19 cellular contexts compared by ENCODE assay signal in the genomic region with DNA sequence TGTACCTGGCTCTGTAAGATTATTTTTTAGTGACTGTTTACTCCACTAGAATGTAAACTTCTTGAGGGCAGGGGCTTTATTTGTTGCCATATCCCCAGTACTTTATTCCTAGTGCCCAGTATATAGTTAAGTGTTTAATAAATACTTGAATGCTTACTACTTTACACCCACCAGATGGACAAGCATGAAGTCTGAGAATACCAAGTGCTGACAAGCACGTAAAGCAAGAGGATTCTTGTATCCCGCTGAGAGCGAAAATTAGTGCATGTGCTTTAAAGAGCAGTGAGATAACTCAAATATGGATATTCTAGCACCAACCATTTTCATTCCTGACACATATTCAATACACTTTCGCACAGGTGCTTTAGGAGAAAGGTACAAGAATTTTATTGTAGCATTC. TPM values are rescaled to one million over a fixed set of nuclear protein-coding genes. Genes with fewer than 3 reads are reported as not detected.
DNase-seq lines count a peak whose midpoint lies in the region; ATAC-seq and TF ChIP-seq lines count a peak whose summit lies in the region.
"Had no signal": no experiment of that assay in that cellular context is flagged by ENCODE, and none has a peak within 500 bp of the region (broad histone marks: within the 10 kb centered on the region; RNA-seq: fewer than 3 reads in every experiment).

No MANE protein-coding gene starts in this region.

- no peaks in the 10 kb centered on the region for H3K9me3 ChIP-seq in breast epithelium
- H3K9me3 ChIP-seq in naive thymus-derived CD4-positive, alpha-beta T cell (ENCODE audit: control insufficient read depth in 2 of 3, low read length in 3 of 3): no peaks in the 10 kb centered on the region

- BruUV-seq in MCF 10A (replicated peaks; lab: Mats Ljungman, UMichigan): no TSS peak

- no peaks in the 10 kb centered on the region for H3K27me3 ChIP-seq in breast epithelium
- no peaks in the 10 kb centered on the region for H3K27me3 ChIP-seq in naive thymus-derived CD4-positive, alpha-beta T cell (ENCODE audit: control insufficient read depth in 2 of 2, insufficient read depth in 2 of 2, low read length in 2 of 2)

- no peak overlapping the region for H3K27ac Mint-ChIP-seq in MCF 10A (ENCODE audit: low read depth, unreplicated experiment)
- no peak overlapping the region for H3K27ac Mint-ChIP-seq in activated CD8-positive, alpha-beta T cell treated with anti-CD3 and anti-CD28 coated beads, Interleukin-2, amount 10 ng/mL, durations not matched to agents 7 days and 5 days
- H3K27ac Mint-ChIP-seq in naive thymus-derived CD4-positive, alpha-beta T cell: no peak overlapping the region

- ATAC-seq in activated CD8-positive, alpha-beta T cell treated with anti-CD3 and anti-CD28 coated beads, Interleukin-2, amount 10 ng/mL, durations not matched to agents 7 days and 5 days: no peak
- ATAC-seq in naive thymus-derived CD4-positive, alpha-beta T cell: no peak
- ATAC-seq in GM18505 (IDR thresholded peaks at IDR 0.05; ENCODE audit: unreplicated experiment) (no peak), HG03378 (IDR thresholded peaks at IDR 0.05; ENCODE audit: unreplicated experiment) (no peak)
- ATAC-seq: right cardiac atrium, SK-N-SH treated with all-trans-retinoic acid at 6 μM for 48 hours had no signal

- peaks cover 13% of the 10 kb centered on the region for H3K9me3 Mint-ChIP-seq in MCF 10A (ENCODE audit: unreplicated experiment)
- peaks cover 11% of the 10 kb centered on the region for H3K9me3 Mint-ChIP-seq in activated CD8-positive, alpha-beta T cell treated with anti-CD3 and anti-CD28 coated beads, Interleukin-2, amount 10 ng/mL, durations not matched to agents 7 days and 5 days (ENCODE audit: insufficient read depth)
- H3K9me3 Mint-ChIP-seq in naive thymus-derived CD4-positive, alpha-beta T cell: peaks cover 0 to 22% (median 11%) of the 10 kb centered on the region in 11 donors

- peaks cover 5% of the 10 kb centered on the region for H3K36me3 Mint-ChIP-seq in MCF 10A (ENCODE audit: insufficient read depth, unreplicated experiment)
- H3K36me3 Mint-ChIP-seq in activated CD8-positive, alpha-beta T cell treated with anti-CD3 and anti-CD28 coated beads, Interleukin-2, amount 10 ng/mL, durations not matched to agents 7 days and 5 days (ENCODE audit: low read depth): peaks cover 13% of the 10 kb centered on the region
- peaks cover 5 to 11% (median 6%) of the 10 kb centered on the region in 5 donors for H3K36me3 Mint-ChIP-seq in naive thymus-derived CD4-positive, alpha-beta T cell

- POLR2A ChIA-PET in MCF 10A (lab: Yijun Ruan, JAX): interaction anchor here (1.2 to 1.5 kb wide), 2 partner anchors 10 to 15 kb away, joined by 5 to 12 read pairs; no protein-coding TSS in a partner anchor
- POLR2A ChIA-PET in activated CD8-positive, alpha-beta T cell treated with anti-CD3 and anti-CD28 coated beads, Interleukin-2, amount 10 ng/mL, durations not matched to agents 7 days and 5 days (lab: Charles Lee): no interaction called here
- POLR2A ChIA-PET in naive thymus-derived CD4-positive, alpha-beta T cell (lab: Charles Lee): interaction anchor here (0.6 kb wide), 1 partner anchor 224 kb away, joined by 4 read pairs; no protein-coding TSS in a partner anchor

- H3K27me3 Mint-ChIP-seq in MCF 10A (ENCODE audit: insufficient read depth, unreplicated experiment): no peaks in the 10 kb centered on the region
- H3K27me3 Mint-ChIP-seq in activated CD8-positive, alpha-beta T cell treated with anti-CD3 and anti-CD28 coated beads, Interleukin-2, amount 10 ng/mL, durations not matched to agents 7 days and 5 days (ENCODE audit: low read depth): no peaks in the 10 kb centered on the region
- H3K27me3 Mint-ChIP-seq in naive thymus-derived CD4-positive, alpha-beta T cell: peaks cover 0 to 10% (median 7%) of the 10 kb centered on the region in 5 donors

- peaks cover 10% of the 10 kb centered on the region for H3K4me1 Mint-ChIP-seq in MCF 10A (ENCODE audit: insufficient read depth, unreplicated experiment)
- peaks cover 16% of the 10 kb centered on the region for H3K4me1 Mint-ChIP-seq in activated CD8-positive, alpha-beta T cell treated with anti-CD3 and anti-CD28 coated beads, Interleukin-2, amount 10 ng/mL, durations not matched to agents 7 days and 5 days (ENCODE audit: low read depth)
- H3K4me1 Mint-ChIP-seq in naive thymus-derived CD4-positive, alpha-beta T cell: peaks cover 5 to 17% (median 9%) of the 10 kb centered on the region in 7 donors

- TF ChIP-seq POLR2A in breast epithelium (IDR thresholded peaks at IDR 0.05): no peak
- no peak for TF ChIP-seq POLR2A in GM18505 (IDR thresholded peaks at IDR 0.05; ENCODE audit: borderline replicate concordance, extremely low read depth, insufficient read depth, insufficient read length)

- intact Hi-C loops in MCF 10A (cut with micrococcal nuclease) (no loop called here), breast epithelium (cut with DNase I; ENCODE audit: low total_unique reads) (loop anchor here (10.0 kb wide), 1 partner anchor 88 kb away; no protein-coding TSS in a partner anchor)
- intact Hi-C loops in naive thymus-derived CD4-positive, alpha-beta T cell (cut with micrococcal nuclease): loop anchor here in 1 of 2 donors (10.0 kb wide), 1 partner anchor 212 kb away; the partner anchor contains the start of gene AHCTF1

- peak overlapping the region; percentile 21 for H3K4me3 Mint-ChIP-seq in MCF 10A (ENCODE audit: unreplicated experiment)
- peak overlapping the region; percentile 34 for H3K4me3 Mint-ChIP-seq in activated CD8-positive, alpha-beta T cell treated with anti-CD3 and anti-CD28 coated beads, Interleukin-2, amount 10 ng/mL, durations not matched to agents 7 days and 5 days
- H3K4me3 Mint-ChIP-seq in naive thymus-derived CD4-positive, alpha-beta T cell: peak overlapping the region in 7 of 10 donors; percentile 20 to 91 (median 86)

- DNase-seq in MCF 10A (ENCODE audit: unreplicated experiment) (no peak), breast epithelium (ENCODE audit: low spot score in 2 of 2) (no peak), SW480 (ENCODE audit: low spot score) (no peak)
- DNase-seq in activated CD8-positive, alpha-beta T cell treated with anti-CD3 and anti-CD28 coated beads, Interleukin-2, amount 10 ng/mL, durations not matched to agents 7 days and 5 days: no peak
- no peak for DNase-seq in naive thymus-derived CD4-positive, alpha-beta T cell
- DNase-seq: activated CD4-positive, alpha-beta T cell treated with anti-CD3 and anti-CD28 coated beads, Interleukin-2, amount 50 U/mL, for 48 hours; GDM1; kidney glomerular epithelial cell; NCI-H1417; NCI-H2107; OCI-M1; right cardiac atrium; stimulated activated CD4-positive, alpha-beta T cell treated with anti-CD3 and anti-CD28 coated beads, Interleukin-4, amount 100 ng/mL, for 4 hours; stimulated activated naive CD4-positive, alpha-beta T cell treated with Interleukin-2 at 50 U/mL for 16 hours; T-helper 9 cell; WERI-Rb-1 had no signal

- no peaks in the 10 kb centered on the region for H3K36me3 ChIP-seq in breast epithelium
- H3K36me3 ChIP-seq in naive thymus-derived CD4-positive, alpha-beta T cell (ENCODE audit: control insufficient read depth in 2 of 3, insufficient read depth in 3 of 3, low read length in 3 of 3): no peaks in the 10 kb centered on the region

- no peak overlapping the region for H3K27ac ChIP-seq in breast epithelium
- H3K27ac ChIP-seq in naive thymus-derived CD4-positive, alpha-beta T cell (ENCODE audit: low read depth, low read length): no peak overlapping the region

- no peak overlapping the region for H3K4me3 ChIP-seq in breast epithelium
- H3K4me3 ChIP-seq in naive thymus-derived CD4-positive, alpha-beta T cell (ENCODE audit: low read length): no peak overlapping the region

- no peak for TF ChIP-seq CTCF in MCF 10A (IDR thresholded peaks at IDR 0.05; ENCODE audit: unreplicated experiment)
- TF ChIP-seq CTCF in breast epithelium (IDR thresholded peaks at IDR 0.05): no peak

- no peaks in the 10 kb centered on the region for H3K4me1 ChIP-seq in breast epithelium
- H3K4me1 ChIP-seq in naive thymus-derived CD4-positive, alpha-beta T cell (ENCODE audit: control insufficient read depth in 2 of 2, insufficient read depth in 2 of 2, low read length in 2 of 2): no peaks in the 10 kb centered on the region

- CTCF ChIA-PET in MCF 10A (lab: Yijun Ruan, JAX): interaction anchor here (0.6 to 3.2 kb wide), 6 partner anchors 12 to 233 kb away, joined by 3 to 21 read pairs (median 6); no protein-coding TSS in a partner anchor
- CTCF ChIA-PET in activated CD8-positive, alpha-beta T cell treated with anti-CD3 and anti-CD28 coated beads, Interleukin-2, amount 10 ng/mL, durations not matched to agents 7 days and 5 days (lab: Charles Lee): interaction anchor here (2.1 kb wide), 1 partner anchor 31 kb away, joined by 7 read pairs; no protein-coding TSS in a partner anchor
- CTCF ChIA-PET in naive thymus-derived CD4-positive, alpha-beta T cell (lab: Charles Lee): no interaction called here

RNA-seq across cellular contexts. Expression of gene SCCPDH, which starts 1.5 kb away (rescaled TPM):
- total RNA-seq in MCF 10A (2022) (28.4 and 32.2 TPM in 2 replicates), breast epithelium (10 to 100 TPM; 11.3 to 30.8 (median 23.7) TPM)
- 10 to 100 TPM; 18.5 to 19.6 TPM for total RNA-seq in activated CD8-positive, alpha-beta T cell treated with anti-CD3 and anti-CD28 coated beads, Interleukin-2, amount 10 ng/mL, durations not matched to agents 7 days and 5 days
- 10 to 100 TPM in 1 of 5 experiments, 1 to 10 TPM in 4; 3.5 to 14.5 (median 5.3) TPM for total RNA-seq in naive thymus-derived CD4-positive, alpha-beta T cell
- 1 to 10 TPM; 5.2 to 7.0 TPM for polyA plus RNA-seq in naive thymus-derived CD4-positive, alpha-beta T cell

Comparison
In these comparisons a context has a peak if more than half of its experiments do, and no peak if none do; other contexts are left out.
1. H3K4me3 Mint-ChIP-seq: peak in every context shown above with its lines; median percentile 86 in naive thymus-derived CD4-positive, alpha-beta T cell; 34 in activated CD8-positive, alpha-beta T cell treated with anti-CD3 and anti-CD28 coated beads, Interleukin-2, amount 10 ng/mL, durations not matched to agents 7 days and 5 days; 21 in MCF 10A.